In genomic region chr15:40990789-40991188, GRCh38 we compare ENCODE assay signal across 14 cellular contexts.
"Had no signal": no experiment of that assay in that cellular context is flagged by ENCODE, and none has a peak within 500 bp of the region (broad histone marks: within the 10 kb centered on the region; RNA-seq: fewer than 3 reads in every experiment).

No MANE protein-coding gene starts in this region.

- H3K4me3 ChIP-seq: gastrocnemius medialis, heart right ventricle, SJSA1, skin epidermis, thyroid gland had no signal

- H3K27me3 ChIP-seq: gastrocnemius medialis, heart right ventricle, SJSA1, thyroid gland had no signal

- ATAC-seq: effector memory CD8-positive, alpha-beta T cell; gastrocnemius medialis; heart right ventricle; natural killer cell treated with Interleukin-12 subunit alpha and Interleukin-12 subunit beta and Interleukin-15 and Interleukin-18, amount 100 ng/mL, for 72 hours; right cardiac atrium had no signal

- H3K27me3 Mint-ChIP-seq: activated B cell treated with CpG ODN at 0.5 μM for 24 hours; effector memory CD8-positive, alpha-beta T cell; natural killer cell treated with Interleukin-12 subunit alpha and Interleukin-12 subunit beta and Interleukin-15 and Interleukin-18, amount 100 ng/mL, for 72 hours; progenitor cell of endocrine pancreas had no signal

- H3K4me3 Mint-ChIP-seq: activated B cell treated with CpG ODN at 0.5 μM for 24 hours; effector memory CD8-positive, alpha-beta T cell; natural killer cell treated with Interleukin-12 subunit alpha and Interleukin-12 subunit beta and Interleukin-15 and Interleukin-18, amount 100 ng/mL, for 72 hours had no signal

- H3K9me3 ChIP-seq: gastrocnemius medialis, heart right ventricle, SJSA1, thyroid gland had no signal

- H3K9me3 Mint-ChIP-seq: activated B cell treated with CpG ODN at 0.5 μM for 24 hours; effector memory CD8-positive, alpha-beta T cell; natural killer cell treated with Interleukin-12 subunit alpha and Interleukin-12 subunit beta and Interleukin-15 and Interleukin-18, amount 100 ng/mL, for 72 hours had no signal

- H3K27ac Mint-ChIP-seq: activated B cell treated with CpG ODN at 0.5 μM for 24 hours; effector memory CD8-positive, alpha-beta T cell; natural killer cell treated with Interleukin-12 subunit alpha and Interleukin-12 subunit beta and Interleukin-15 and Interleukin-18, amount 100 ng/mL, for 72 hours; progenitor cell of endocrine pancreas had no signal

- H3K27ac ChIP-seq: gastrocnemius medialis, heart right ventricle, SJSA1, skin epidermis, thyroid gland had no signal

- H3K4me1 ChIP-seq: gastrocnemius medialis, thyroid gland had no signal

- H3K4me1 Mint-ChIP-seq: activated B cell treated with CpG ODN at 0.5 μM for 24 hours had no signal

- DNase-seq: activated B cell treated with CpG ODN at 0.5 μM for 24 hours; activated gamma-delta T cell treated with Interleukin-2 at 50 U/mL for 16 hours; activated T-cell treated with anti-CD3 and anti-CD28 coated beads for 4 hours; dermis blood vessel endothelial cell; effector memory CD8-positive, alpha-beta T cell; gastrocnemius medialis; heart right ventricle; nucleus accumbens; right cardiac atrium; thyroid gland had no signal
